ENCODE assay signal across 17 cellular contexts in the genomic region with DNA sequence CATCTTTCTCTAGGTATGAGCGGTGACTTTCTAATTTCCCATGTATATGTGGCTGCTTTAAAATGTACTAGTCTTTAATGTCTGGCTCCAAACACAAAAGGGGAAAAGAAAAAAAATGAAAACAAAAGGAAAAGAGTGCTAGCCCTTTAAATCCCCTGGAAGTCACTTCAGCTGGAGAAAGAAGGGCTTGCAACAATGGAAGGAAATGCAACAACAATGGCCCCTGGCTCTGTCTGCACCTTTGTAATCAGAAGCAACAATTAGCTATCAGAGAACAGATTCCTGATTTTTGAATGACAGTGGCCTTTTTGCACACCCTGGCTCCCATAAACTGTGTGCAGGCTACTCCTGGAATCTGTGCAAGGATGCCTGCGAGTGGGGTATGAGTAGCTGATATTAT.
A peak's percentile ranks its signal among the peaks of the same experiment; 100 is the strongest.
DNase-seq lines count a peak whose midpoint lies in the region; ATAC-seq, FAIRE-seq and TF ChIP-seq lines count a peak whose summit lies in the region.
"Had no signal": no experiment of that assay in that cellular context is flagged by ENCODE, and none has a peak within 500 bp of the region (broad histone marks: within the 10 kb centered on the region; RNA-seq: fewer than 3 reads in every experiment).

No MANE protein-coding gene starts in this region.

- H4K5ac ChIP-seq in H1 (ENCODE audit: insufficient read length, low read depth, low read length): no peak overlapping the region

- CTCF ChIA-PET in H1 (lab: Charles Lee; ENCODE audit: partially characterized antibody): no interaction called here

- H3K4me3 ChIP-seq in GM23338: no peak overlapping the region
- H3K4me3 ChIP-seq in HUES48 (ENCODE audit: low read depth, low read length): no peak overlapping the region
- no peak overlapping the region for H3K4me3 ChIP-seq in H1 (ENCODE audit: extremely low read depth in 1 of 4, insufficient read depth in 2 of 4, low read depth in 3 of 4, low read length in 4 of 4)
- no peak overlapping the region for H3K4me3 ChIP-seq in neuronal stem cell (ENCODE audit: low read length in 2 of 2)
- no peak overlapping the region for H3K4me3 ChIP-seq in psoas muscle

- WGBS in H1 (ENCODE audit: extremely low coverage in 1 of 2, insufficient coverage in 1 of 2, insufficient read length in 1 of 2, insufficient replicate concordance in 2 of 2, low coverage in 1 of 2, low lambda C conversion rate in 2 of 2, missing lambda C conversion rate in 1 of 2), 2 experiments: 89% methylated on average over 2 of the region's 2 CpGs; no CpG with 5 or more reads in 1 of the 2 experiments
- no CpG with 5 or more reads among the region's 2 CpGs for WGBS in neuronal stem cell (ENCODE audit: extremely low coverage in 2 of 2, insufficient read length in 2 of 2, insufficient replicate concordance in 1 of 2), 2 donors
- 82 to 86% (median 83%) methylated on average over 2 of the region's 2 CpGs for WGBS in psoas muscle, 3 donors

- no peaks in the 10 kb centered on the region for H3K9me2 ChIP-seq in GM23338 (ENCODE audit: insufficient read depth)

- H2BK12ac ChIP-seq in H1 (ENCODE audit: low read depth, low read length) (no peak overlapping the region), neuronal stem cell (ENCODE audit: low read length) (no peak overlapping the region)

- H3K79me1 ChIP-seq in H1 (ENCODE audit: low read depth, low read length) (no peaks in the 10 kb centered on the region), neuronal stem cell (ENCODE audit: low read depth, low read length) (no peaks in the 10 kb centered on the region)

- H3K9me3 ChIP-seq in HUES48 (ENCODE audit: control insufficient read depth, insufficient read depth, low read length) (peaks cover 27% of the 10 kb centered on the region), H1 (ENCODE audit: insufficient read depth in 2 of 2, low read depth in 1 of 2, low read length in 1 of 2) (peaks cover 6 to 16% of the 10 kb centered on the region in 2 experiments), neuronal stem cell (replicated peaks in 1 of 2; ENCODE audit: control insufficient read depth in 2 of 2, insufficient read depth in 1 of 2, low read depth in 1 of 2, low read length in 2 of 2) (peaks cover 0 to 2% of the 10 kb centered on the region in 2 donors), psoas muscle (no peaks in the 10 kb centered on the region)

- H3K4me3 Mint-ChIP-seq in GM23338: no peak overlapping the region
- H3K4me3 Mint-ChIP-seq: B cell; CD4-positive, alpha-beta T cell had no signal

- H3K27ac ChIP-seq in GM23338 (ENCODE audit: low read depth) (peak overlapping the region; percentile 58), HUES48 (ENCODE audit: low read depth, low read length) (peak overlapping the region; percentile 63), H1 (ENCODE audit: low read depth, low read length) (no peak overlapping the region), neuronal stem cell (replicated peaks; ENCODE audit: low read length) (peak overlapping the region; percentile 36), psoas muscle (no peak overlapping the region)

- no peak for FAIRE-seq in H1 (lab: Jason Lieb, UNC)
- FAIRE-seq: A204.1, GM12892, GM19239 had no signal

- H2BK20ac ChIP-seq in H1 (ENCODE audit: low read length): peak overlapping the region; percentile 62

- H3K56ac ChIP-seq in H1 (replicated peaks; ENCODE audit: insufficient read length, low read depth, low read length): no peak overlapping the region

- H3K23me2 ChIP-seq in H1 (ENCODE audit: low read depth, low read length): no peaks in the 10 kb centered on the region

- H2BK15ac ChIP-seq in H1 (ENCODE audit: low read length) (no peak overlapping the region), neuronal stem cell (ENCODE audit: low read length) (no peak overlapping the region)

- no peaks in the 10 kb centered on the region for H4K20me1 ChIP-seq in GM23338 (replicated peaks; ENCODE audit: insufficient read depth)
- H4K20me1 ChIP-seq in H1 (replicated peaks in 1 of 2; ENCODE audit: control insufficient read depth in 1 of 2, insufficient read depth in 2 of 2, low read length in 2 of 2): no peaks in the 10 kb centered on the region

- TF ChIP-seq CTCF in GM23338 (conservative IDR thresholded peaks at IDR 0.05; ENCODE audit: low read depth in 2 of 2) (no peak), H1 (IDR thresholded peaks at IDR 0.05; ENCODE audit: control extremely low read depth in 1 of 3, insufficient read depth in 1 of 3, low read depth in 1 of 3, low read length in 3 of 3) (no peak), psoas muscle (IDR thresholded peaks at IDR 0.05) (no peak)

- TF ChIP-seq EP300 in H1 (IDR thresholded peaks at IDR 0.05; ENCODE audit: borderline replicate concordance in 1 of 2, low read depth in 2 of 2, low read length in 2 of 2): no peak

- H3K9me3 Mint-ChIP-seq in GM23338: peaks cover 48% of the 10 kb centered on the region

- H3K4ac ChIP-seq in H1 (replicated peaks; ENCODE audit: insufficient read length, low read depth, low read length): no peak overlapping the region
- H3K4ac ChIP-seq in neuronal stem cell (ENCODE audit: low read length): no peak overlapping the region

- H3K36me3 Mint-ChIP-seq in GM23338 (ENCODE audit: low read depth): peaks cover 60% of the 10 kb centered on the region

- POLR2A ChIA-PET in H1 (lab: Charles Lee; ENCODE audit: partially characterized antibody): interaction anchor here (1.8 kb wide), 1 partner anchor 9 kb away, joined by 8 read pairs; no protein-coding TSS in a partner anchor

- H3K23ac ChIP-seq in H1 (ENCODE audit: insufficient read length) (no peak overlapping the region), neuronal stem cell (ENCODE audit: low read depth, low read length, poor library complexity) (no peak overlapping the region)

- H3K18ac ChIP-seq in H1 (ENCODE audit: extremely low read depth, low read length): no peak overlapping the region; the same call in 1 of the 2 replicates
- H3K18ac ChIP-seq in neuronal stem cell (ENCODE audit: low read length): peak overlapping the region; percentile 65

- H3K14ac ChIP-seq in H1 (ENCODE audit: insufficient read length) (no peak overlapping the region), neuronal stem cell (ENCODE audit: low read length) (no peak overlapping the region)

- H2AFZ ChIP-seq in GM23338 (peak overlapping the region; percentile 43; the same call in 1 of the 2 replicates), H1 (ENCODE audit: low read length) (peak overlapping the region; percentile 35; the same call in 1 of the 2 replicates), neuronal stem cell (ENCODE audit: low read length) (peak overlapping the region; percentile 32)

- H2BK5ac ChIP-seq in H1 (ENCODE audit: low read depth, low read length) (peak overlapping the region; percentile 41; the same call in 1 of the 2 replicates), neuronal stem cell (ENCODE audit: low read length) (no peak overlapping the region)

- intact Hi-C loops in psoas muscle (cut with DNase I): no loop called here

- peaks cover 2% of the 10 kb centered on the region for H3K27me3 Mint-ChIP-seq in GM23338 (ENCODE audit: insufficient read depth, low read depth, poor library complexity)
- H3K27me3 Mint-ChIP-seq: B cell; CD4-positive, alpha-beta T cell had no signal

- H4K91ac ChIP-seq in H1 (replicated peaks; ENCODE audit: insufficient read length, low read length) (no peak overlapping the region), neuronal stem cell (ENCODE audit: low read depth, low read length, poor library complexity) (no peak overlapping the region)

- TF ChIP-seq RAD21 in H1 (IDR thresholded peaks at IDR 0.05 in 1 of 2, conservative IDR thresholded peaks at IDR 0.05 in 1 of 2; ENCODE audit: low read depth in 2 of 2, low read length in 2 of 2): no peak

- peak overlapping the region; percentile 25; the same call in 1 of the 2 replicates for H3K27ac Mint-ChIP-seq in GM23338
- H3K27ac Mint-ChIP-seq: B cell; CD4-positive, alpha-beta T cell had no signal

- no peak overlapping the region for H2AK5ac ChIP-seq in H1 (ENCODE audit: low read depth, low read length)
- no peak overlapping the region for H2AK5ac ChIP-seq in neuronal stem cell (ENCODE audit: low read depth, low read length)

- no peak for TF ChIP-seq POLR2A in H1 (IDR thresholded peaks at IDR 0.05; ENCODE audit: control extremely low read depth in 1 of 2, low read depth in 2 of 2, low read length in 2 of 2)

- DNase-seq in GM23338 (ENCODE audit: low spot score) (peak; percentile 28), H1 (ENCODE audit: low read depth in 1 of 2, low spot score in 2 of 2) (no peak), neuronal stem cell (ENCODE audit: low spot score) (peak; percentile 18), HPDE6-E6E7 (ENCODE audit: extremely low spot score) (no peak), psoas muscle (no peak)
- DNase-seq: C1 segment of cervical spinal cord; CD4-positive, alpha-beta T cell; DMS79; GDM1; IMR-90; KBM-7 had no signal

- H3K27me3 ChIP-seq in GM23338 (ENCODE audit: insufficient read depth) (no peaks in the 10 kb centered on the region), HUES48 (ENCODE audit: control insufficient read depth, insufficient read depth, low read length) (no peaks in the 10 kb centered on the region), H1 (replicated peaks in 1 of 4; ENCODE audit: control insufficient read depth in 3 of 4, extremely low read depth in 1 of 4, insufficient read depth in 3 of 4, low read length in 3 of 4) (no peaks in the 10 kb centered on the region), neuronal stem cell (ENCODE audit: control insufficient read depth in 3 of 3, insufficient read depth in 3 of 3, low read depth in 1 of 3, low read length in 3 of 3) (no peaks in the 10 kb centered on the region), psoas muscle (ENCODE audit: insufficient read depth in 3 of 3, low read length in 2 of 3) (no peaks in the 10 kb centered on the region)

- H3K36me3 ChIP-seq in GM23338 (ENCODE audit: insufficient read depth) (no peaks in the 10 kb centered on the region; the same call in 1 of the 2 replicates), HUES48 (ENCODE audit: control insufficient read depth, insufficient read depth, low read length) (no peaks in the 10 kb centered on the region), H1 (ENCODE audit: control insufficient read depth in 2 of 4, insufficient read depth in 4 of 4, low read length in 3 of 4) (peaks cover 0 to 13% (median 2%) of the 10 kb centered on the region in 4 experiments; a peak in 2 of 8 replicates), neuronal stem cell (replicated peaks in 1 of 2; ENCODE audit: control insufficient read depth in 2 of 2, insufficient read depth in 2 of 2, low read length in 2 of 2) (no peaks in the 10 kb centered on the region), psoas muscle (ENCODE audit: insufficient read depth in 1 of 2, low read depth in 1 of 2) (no peaks in the 10 kb centered on the region)

- H3K79me2 ChIP-seq in GM23338 (replicated peaks; ENCODE audit: insufficient read depth): no peaks in the 10 kb centered on the region
- H3K79me2 ChIP-seq in H1 (ENCODE audit: control insufficient read depth in 1 of 2, insufficient read depth in 2 of 2, low read length in 2 of 2): no peaks in the 10 kb centered on the region

- no peaks in the 10 kb centered on the region for H3F3A ChIP-seq in GM23338 (replicated peaks; ENCODE audit: low read depth)

- H2BK120ac ChIP-seq in H1 (replicated peaks; ENCODE audit: low read depth, low read length) (peak overlapping the region; percentile 66), neuronal stem cell (ENCODE audit: low read depth, low read length) (no peak overlapping the region)

- H4K8ac ChIP-seq in H1 (ENCODE audit: extremely low read depth, insufficient read depth, low read length): no peak overlapping the region
- no peak overlapping the region for H4K8ac ChIP-seq in neuronal stem cell (ENCODE audit: low read depth, low read length)

- ATAC-seq in GM23338 (peak; percentile 37; the same call in 2 of the 3 replicates), HG03095 (IDR thresholded peaks at IDR 0.05; ENCODE audit: unreplicated experiment) (no peak), psoas muscle (no peak)

- peaks cover 3% of the 10 kb centered on the region; the same call in 2 of the 3 replicates for H3K4me1 Mint-ChIP-seq in GM23338
- H3K4me1 Mint-ChIP-seq: B cell had no signal

- no peak overlapping the region for H3K4me2 ChIP-seq in GM23338
- no peak overlapping the region for H3K4me2 ChIP-seq in H1 (ENCODE audit: insufficient read depth in 1 of 2, low read depth in 2 of 2, low read length in 2 of 2)
- H3K4me2 ChIP-seq in neuronal stem cell (ENCODE audit: insufficient read depth, low read length, poor library complexity, severe bottlenecking): no peak overlapping the region

- H3K9ac ChIP-seq in HUES48 (ENCODE audit: low read depth, low read length): no peak overlapping the region
- H3K9ac ChIP-seq in H1 (replicated peaks in 1 of 4; ENCODE audit: extremely low read depth in 1 of 4, low read depth in 3 of 4, low read length in 3 of 4): no peak overlapping the region
- H3K9ac ChIP-seq in neuronal stem cell (ENCODE audit: low read depth, low read length, poor library complexity): no peak overlapping the region

- peaks cover 9% of the 10 kb centered on the region; the same call in 1 of the 2 replicates for H3K4me1 ChIP-seq in GM23338 (ENCODE audit: insufficient read depth)
- peaks cover 9% of the 10 kb centered on the region for H3K4me1 ChIP-seq in HUES48 (ENCODE audit: control insufficient read depth, insufficient read depth, low read length)
- peaks cover 0 to 4% (median 1%) of the 10 kb centered on the region in 4 experiments; a peak in 2 of 7 replicates for H3K4me1 ChIP-seq in H1 (replicated peaks in 1 of 4; ENCODE audit: control insufficient read depth in 3 of 4, insufficient read depth in 4 of 4, low read length in 3 of 4)
- peaks cover 0 to 3% of the 10 kb centered on the region in 2 donors for H3K4me1 ChIP-seq in neuronal stem cell (ENCODE audit: control insufficient read depth in 2 of 2, insufficient read depth in 1 of 2, low read depth in 1 of 2, low read length in 2 of 2)
- no peaks in the 10 kb centered on the region for H3K4me1 ChIP-seq in psoas muscle

Comparison
In these comparisons a context has a peak if more than half of its experiments do, and no peak if none do; other contexts are left out.
1. DNase-seq: peak in GM23338 (single experiment) and neuronal stem cell (single experiment); none in H1 (0 of 2), HPDE6-E6E7 (single experiment) and psoas muscle (0 of 2).
2. H3K27ac ChIP-seq: peak in GM23338 (single experiment), HUES48 (single experiment) and neuronal stem cell (single experiment); none in H1 (single experiment) and psoas muscle (single experiment).
3. Peak in every context shown above with its lines, with median percentiles within 50 percentile points of each other: H2AFZ ChIP-seq.